ENCODE assay signal across 19 cellular contexts in the genomic region with DNA sequence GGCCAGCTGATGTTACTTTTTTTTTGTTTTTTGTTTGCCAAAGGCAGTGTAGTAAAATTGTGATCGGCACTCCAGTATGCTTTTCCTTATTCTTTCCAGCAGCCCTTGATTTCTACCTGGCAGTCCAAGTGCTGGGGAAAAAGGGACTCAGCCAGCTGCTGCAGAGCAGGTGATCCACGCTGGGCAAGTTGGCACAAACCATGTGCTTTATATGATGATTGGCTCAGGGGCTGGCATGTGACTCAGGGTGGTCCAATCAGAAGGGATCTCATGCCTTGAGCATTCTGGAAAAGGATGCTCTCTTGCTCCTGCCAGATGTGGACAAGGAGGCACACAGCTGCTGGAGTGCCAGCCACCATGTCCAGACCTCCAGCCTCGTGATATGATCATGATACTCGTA.
"Had no signal": no experiment of that assay in that cellular context is flagged by ENCODE, and none has a peak within 500 bp of the region (broad histone marks: within the 10 kb centered on the region; RNA-seq: fewer than 3 reads in every experiment).

No MANE protein-coding gene starts in this region.

- H3K9me3 ChIP-seq: prostate gland, transverse colon, vagina had no signal

- H3K4me1 ChIP-seq: prostate gland had no signal

- H3K4me3 ChIP-seq: hepatocyte, prostate gland, transverse colon, vagina had no signal

- H3K79me2 ChIP-seq: hepatocyte had no signal

- DNase-seq: activated CD4-positive, alpha-beta T cell treated with anti-CD3 and anti-CD28 coated beads for 48 hours; activated CD8-positive, alpha-beta T cell treated with anti-CD3 and anti-CD28 coated beads for 36 hours; activated gamma-delta T cell; activated T-cell treated with anti-CD3 and anti-CD28 coated beads, Interleukin-2, amount 50 U/mL, for 48 hours; amniotic stem cell; caudate nucleus; nephron progenitor cell; right cardiac atrium; small intestine; stimulated activated CD4-positive, alpha-beta T cell treated with anti-CD3 and anti-CD28 coated beads, Interleukin-4, amount 100 ng/mL, for 24 hours; stimulated activated naive CD4-positive, alpha-beta T cell treated with Interleukin-2 at 50 U/mL for 16 hours; transverse colon had no signal

- H3K27ac ChIP-seq: hepatocyte, prostate gland, transverse colon, vagina had no signal

- H3K4me2 ChIP-seq: hepatocyte had no signal

- FAIRE-seq: colon, endometrium, keratinocyte, small intestine had no signal

- H2AFZ ChIP-seq: hepatocyte had no signal

- ATAC-seq: activated CD8-positive, alpha-beta T cell treated with anti-CD3 and anti-CD28 coated beads for 36 hours; esophagus mucosa; right cardiac atrium had no signal

- H3K27me3 ChIP-seq: hepatocyte, transverse colon, vagina had no signal

- H3K36me3 ChIP-seq: prostate gland, transverse colon had no signal
